In the genomic region with DNA sequence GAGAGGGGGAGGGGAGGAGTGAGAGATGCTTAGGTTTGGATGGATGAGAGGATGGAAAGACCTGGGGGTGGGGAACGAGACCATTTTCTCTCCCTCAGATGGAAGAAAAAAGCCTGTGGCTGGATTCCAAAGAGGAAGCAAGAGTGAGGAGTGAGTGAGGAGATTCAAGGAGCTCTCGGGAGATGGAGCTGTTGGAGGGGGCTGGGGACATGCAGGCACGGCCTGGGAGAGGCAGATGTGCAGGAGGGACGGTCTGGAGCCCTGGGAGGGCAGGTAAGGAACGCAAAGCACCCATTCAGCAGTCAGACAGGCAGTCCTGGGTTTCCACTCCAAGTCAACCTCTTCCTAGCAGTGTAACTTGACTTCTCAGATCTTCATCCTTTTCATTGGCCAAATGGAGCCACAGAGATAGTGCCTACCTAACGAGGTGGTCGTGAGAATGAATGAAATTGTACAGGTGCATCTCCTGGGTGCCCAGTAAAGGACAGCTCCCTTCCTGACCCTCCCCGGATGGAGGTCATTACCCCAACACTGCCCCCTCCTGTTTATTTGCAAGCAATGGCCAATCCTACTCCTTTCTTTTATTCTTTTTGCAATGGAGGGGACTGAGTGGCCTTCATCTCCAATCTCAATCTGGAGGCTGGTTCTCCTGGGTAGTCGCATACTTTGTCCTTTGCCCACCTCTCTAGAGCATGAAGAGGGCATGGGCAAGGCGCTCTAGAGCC, we compare ENCODE assay signal across 8 cellular contexts. TPM values are rescaled to one million over a fixed set of nuclear protein-coding genes. Genes with fewer than 3 reads are reported as not detected.
DNase-seq lines count a peak whose midpoint lies in the region; ATAC-seq, FAIRE-seq and TF ChIP-seq lines count a peak whose summit lies in the region.

No MANE protein-coding gene starts in this region.

- H3K27ac ChIP-seq in GM23248 (no peak overlapping the region), HepG2 (ENCODE audit: extremely low read length, insufficient read depth, low read length) (no peak overlapping the region), ascending aorta (no peak overlapping the region)

- H3K4me3 ChIP-seq in BJ (ENCODE audit: low read depth, low read length) (no peak overlapping the region), GM23248 (no peak overlapping the region), HepG2 (replicated peaks in 1 of 3; ENCODE audit: insufficient read depth in 1 of 3, low read depth in 2 of 3, low read length in 3 of 3) (no peak overlapping the region), ascending aorta (no peak overlapping the region)

- TF ChIP-seq RAD21 in HepG2 (CRISPR knock-in tag; IDR thresholded peaks at IDR 0.05), result no peak

- no peaks in the 10 kb centered on the region for H3K36me3 Mint-ChIP-seq in T-helper 17 cell (ENCODE audit: low read depth)

- WGBS in GM23248 (ENCODE audit: low coverage in 1 of 2, low lambda C conversion rate in 2 of 2, missing lambda C conversion rate in 2 of 2), 2 experiments, result 23 to 29% methylated on average over 10 of the region's 10 CpGs
- WGBS in HepG2 (ENCODE audit: low lambda C conversion rate), result 5% methylated on average over 10 of the region's 10 CpGs

- H3K4me3 Mint-ChIP-seq in T-helper 17 cell, result no peak overlapping the region

- H2AFZ ChIP-seq in GM23248, result no peak overlapping the region
- H2AFZ ChIP-seq in HepG2 (ENCODE audit: low read length), result no peak overlapping the region

- H3K9me3 ChIP-seq in GM23248 (ENCODE audit: low read depth) (no peaks in the 10 kb centered on the region), T-helper 17 cell (ENCODE audit: control insufficient read depth, low read length, poor library complexity, severe bottlenecking) (no peaks in the 10 kb centered on the region), HepG2 (ENCODE audit: low read length) (no peaks in the 10 kb centered on the region), ascending aorta (no peaks in the 10 kb centered on the region)

- in situ Hi-C loops in GM23248 (cut with MboI) (no loop called here), HepG2 (cut with HindIII; ENCODE audit: extremely low pct_ligation_motif_present, low pct_unique_long_range_greater_than_20kb) (no loop called here)

- H4K20me1 ChIP-seq in GM23248 (ENCODE audit: insufficient read depth) (no peaks in the 10 kb centered on the region), HepG2 (ENCODE audit: insufficient read depth, low read length) (no peaks in the 10 kb centered on the region)

- no TSS peak for BruUV-seq in HepG2 (replicated peaks; lab: Mats Ljungman, UMichigan)

- peaks cover 58% of the 10 kb centered on the region for H3K27me3 Mint-ChIP-seq in T-helper 17 cell

- intact Hi-C loops in HepG2 (cut with micrococcal nuclease; ENCODE audit: unreplicated experiment), result loop anchor here (5.0 kb wide), 1 partner anchor 51 kb away; a partner anchor contains a TSS
- intact Hi-C loops in ascending aorta (cut with DNase I), result no loop called here

- POLR2A ChIA-PET in BJ (lab: Charles Lee) (no interaction called here), HepG2 (lab: Yijun Ruan, JAX) (no interaction called here)

- no peaks in the 10 kb centered on the region for H3F3A ChIP-seq in GM23248 (ENCODE audit: insufficient read depth)

- H3K4me1 Mint-ChIP-seq in T-helper 17 cell, result peaks cover 4% of the 10 kb centered on the region

- no peak for TF ChIP-seq POLR2A in HepG2 (IDR thresholded peaks at IDR 0.05; ENCODE audit: insufficient read depth in 1 of 2, low read depth in 2 of 2, low read length in 2 of 2)

- H3K4me1 ChIP-seq in GM23248 (ENCODE audit: insufficient read depth) (peaks cover 12% of the 10 kb centered on the region), HepG2 (ENCODE audit: insufficient read depth, low read length) (no peaks in the 10 kb centered on the region), ascending aorta (no peaks in the 10 kb centered on the region)

- H3K36me3 ChIP-seq in BJ (ENCODE audit: control insufficient read depth, insufficient read depth, low read length) (no peaks in the 10 kb centered on the region), GM23248 (ENCODE audit: low read depth) (no peaks in the 10 kb centered on the region), HepG2 (replicated peaks in 1 of 2; ENCODE audit: control insufficient read depth in 1 of 2, insufficient read depth in 2 of 2, low read length in 2 of 2) (no peaks in the 10 kb centered on the region), ascending aorta (no peaks in the 10 kb centered on the region)

- H3K79me2 ChIP-seq in GM23248 (ENCODE audit: insufficient read depth) (no peaks in the 10 kb centered on the region), HepG2 (ENCODE audit: insufficient read depth, low read length) (no peaks in the 10 kb centered on the region)

- FAIRE-seq in HepG2 (lab: Jason Lieb, UNC), result no peak

- ATAC-seq in T-helper 17 cell (peak; percentile 52), HepG2 (peak; percentile 78), GM18498 (IDR thresholded peaks at IDR 0.05; ENCODE audit: unreplicated experiment) (no peak)

- TF ChIP-seq CTCF in BJ (IDR thresholded peaks at IDR 0.05; ENCODE audit: insufficient read depth, low read depth, low read length) (0 out of 2 replicates have a peak, but pooled peaks have one; percentile 23), HepG2 (CRISPR knock-in tag; IDR thresholded peaks at IDR 0.05) (peak; percentile 53), ascending aorta (IDR thresholded peaks at IDR 0.05) (no peak)

- no peak overlapping the region for H3K4me2 ChIP-seq in GM23248 (ENCODE audit: unreplicated experiment)
- H3K4me2 ChIP-seq in HepG2 (ENCODE audit: low read depth, low read length), result no peak overlapping the region

- no peaks in the 10 kb centered on the region for H3K9me2 ChIP-seq in GM23248 (ENCODE audit: insufficient read depth)

- H3K9ac ChIP-seq in GM23248, result no peak overlapping the region
- H3K9ac ChIP-seq in HepG2 (ENCODE audit: insufficient read depth, low read depth, low read length), result no peak overlapping the region

- DNase-seq in BJ (ENCODE audit: low read depth) (no peak), GM23248 (peak; percentile 48), T-helper 17 cell (no peak), HepG2 (ENCODE audit: low spot score) (no peak), HCEC 1CT (no peak), GF-D8 (lab: John Stamatoyannopoulos, UW) (no peak), ascending aorta (ENCODE audit: low spot score in 2 of 2) (no peak)

- H3K27me3 ChIP-seq in BJ (ENCODE audit: control insufficient read depth, insufficient read depth, low read length), result peaks cover 3% of the 10 kb centered on the region
- no peaks in the 10 kb centered on the region for H3K27me3 ChIP-seq in GM23248 (replicated peaks; ENCODE audit: insufficient read depth)
- peaks cover 0 to 22% of the 10 kb centered on the region in 2 experiments; a peak in 2 of 5 replicates for H3K27me3 ChIP-seq in HepG2 (ENCODE audit: control insufficient read depth in 1 of 2, insufficient read depth in 2 of 2, low read length in 2 of 2)
- no peaks in the 10 kb centered on the region for H3K27me3 ChIP-seq in ascending aorta

- peak overlapping the region; percentile 43 for H3K27ac Mint-ChIP-seq in T-helper 17 cell

- CTCF ChIA-PET in BJ (lab: Yijun Ruan, JAX), result interaction anchor here (0.8 to 1.7 kb wide), 8 partner anchors 8 to 134 kb away, joined by 3 to 8 read pairs (median 4); no protein-coding TSS in a partner anchor
- CTCF ChIA-PET in HepG2 (lab: Yijun Ruan, JAX; ENCODE audit: low intra/inter-chr PET ratio, low total read pairs), result no interaction called here

- TF ChIP-seq EP300 in HepG2 (IDR thresholded peaks at IDR 0.05; ENCODE audit: low read depth in 2 of 2, low read length in 2 of 2), result no peak
- TF ChIP-seq EP300 in HepG2 (CRISPR knock-in tag; IDR thresholded peaks at IDR 0.05; ENCODE audit: borderline replicate concordance), result no peak

TF ChIP-seq in HepG2, 621 proteins besides CTCF, POLR2A, EP300 and RAD21:
- TF ChIP-seq ZNF335 (CRISPR knock-in tag; IDR thresholded peaks at IDR 0.05), result no peak
- peak; percentile 27; the same call in 1 of the 2 replicates for TF ChIP-seq SMC3 (IDR thresholded peaks at IDR 0.05; ENCODE audit: low read length)
TF ChIP-seq in HepG2: peak in this region for 1.

RNA-seq across cellular contexts. Expression of a gene that starts 52.2 kb away (rescaled TPM):
- polyA plus RNA-seq in BJ (2011; rRNA removed) (0.91 and 2.1 TPM in 2 replicates), GM23248 (2016; fragmentation: Nextera tagmentation; extraction: Ambion mirVana) (1.6 and 2.4 TPM in 2 replicates), HepG2 (2011; rRNA removed) (0.83 and 1.3 TPM in 2 replicates)
- polyA minus RNA-seq in BJ (2011; rRNA and poly(A)+ RNA removed), result 3.3 and 3.4 TPM in 2 replicates
- 3.5 and 10.9 TPM in 2 replicates for total RNA-seq in GM23248 (2014; rRNA removed; shearing (Covaris generic))
- total RNA-seq in T-helper 17 cell (under 1 TPM; 0.57 to 0.87 TPM), HepG2 (2016; rRNA removed; fragmentation: Illumina TruSeq; extraction: Trizol) (0.11 and 0.13 TPM in 2 replicates), ascending aorta (165 TPM)
- not detected in 2 replicates for total RNA-seq in HepG2 (2016; cell fraction: cytosol; rRNA removed; fragmentation: Illumina TruSeq; extraction: Trizol; ENCODE audit: low read depth)
- total RNA-seq in HepG2 (2016; cell fraction: insoluble cytoplasmic fraction; rRNA removed; fragmentation: Illumina TruSeq; extraction: Trizol), result 0.09 TPM in 1 of 2 replicates, not detected in the other
- total RNA-seq in HepG2 (2016; cell fraction: membrane; rRNA removed; fragmentation: Illumina TruSeq; extraction: Trizol), result not detected in 2 replicates
- total RNA-seq in HepG2 (2016; cell fraction: nucleus; rRNA removed; fragmentation: Illumina TruSeq; extraction: Trizol), result 0.31 TPM in 1 of 2 replicates, not detected in the other
- polyA plus RNA-seq in HepG2 (2011; cell fraction: cytosol; rRNA removed), result 0.85 and 1.0 TPM in 2 replicates
- polyA plus RNA-seq in HepG2 (2011; cell fraction: nucleus; rRNA removed), result 0.83 and 0.90 TPM in 2 replicates
- polyA plus RNA-seq in HepG2 (2012), result 0.80 and 1.3 TPM in 2 replicates
- 0.08 TPM in 1 of 2 replicates, not detected in the other for polyA plus RNA-seq in HepG2 (2016; cell fraction: cytosol; fragmentation: Illumina TruSeq; extraction: Trizol; ENCODE audit: low read depth)
- polyA plus RNA-seq in HepG2 (2016; cell fraction: insoluble cytoplasmic fraction; fragmentation: Illumina TruSeq; extraction: Trizol; ENCODE audit: low read depth), result 0.11 TPM in 1 of 2 replicates, not detected in the other
- polyA plus RNA-seq in HepG2 (2016; cell fraction: membrane; fragmentation: Illumina TruSeq; extraction: Trizol; ENCODE audit: low read depth), result not detected in 2 replicates
- polyA plus RNA-seq in HepG2 (2016; cell fraction: nucleus; fragmentation: Illumina TruSeq; extraction: Trizol; ENCODE audit: insufficient read depth, low read depth), result 0.25 TPM in 1 of 2 replicates, not detected in the other
- 2.1 and 10.8 TPM in 2 replicates for polyA minus RNA-seq in HepG2 (2011; rRNA and poly(A)+ RNA removed; ENCODE audit: low replicate concordance)
- polyA minus RNA-seq in HepG2 (2011; cell fraction: cytosol; rRNA and poly(A)+ RNA removed), result 1.6 and 1.9 TPM in 2 replicates
- polyA minus RNA-seq in HepG2 (2011; cell fraction: nucleus; rRNA and poly(A)+ RNA removed), result 0.75 and 0.77 TPM in 2 replicates

Comparison
In these comparisons a context has a peak if more than half of its experiments do, and no peak if none do; other contexts are left out.
1. CTCF ChIP-seq: peak in BJ (single experiment) and HepG2 (single experiment); none in ascending aorta (0 of 3).
2. RNA of a gene that starts 52.2 kb away (total RNA-seq): 165 TPM in ascending aorta (single experiment); 3.5 to 10.9 TPM in GM23248, 0.57 to 0.87 TPM in T-helper 17 cell and 0.09 to 0.31 TPM in HepG2; every median in the first group is over 10 times any median in the second.